ENCODE assay signal across 7 cellular contexts in genomic region chr3:1967525-1967924, GRCh38.
"Had no signal": no experiment of that assay in that cellular context is flagged by ENCODE, and none has a peak within 500 bp of the region (broad histone marks: within the 10 kb centered on the region; RNA-seq: fewer than 3 reads in every experiment).

No MANE protein-coding gene starts in this region.

- H3K4me2 ChIP-seq: GM23338 had no signal

- H3K27ac ChIP-seq: HL-60 had no signal

- ATAC-seq: GM23338, K562 had no signal

- DNase-seq: H9, HCEC 1CT, IMR-90, KG1 had no signal

- H3K4me3 ChIP-seq: GM23338, K562 had no signal

- H2AFZ ChIP-seq: GM23338 had no signal
